ENCODE assay signal across 10 cellular contexts in genomic region chr18:29191263-29191662, GRCh38.
DNase-seq lines count a peak whose midpoint lies in the region; TF ChIP-seq lines count a peak whose summit lies in the region.
"Had no signal": no experiment of that assay in that cellular context is flagged by ENCODE, and none has a peak within 500 bp of the region (broad histone marks: within the 10 kb centered on the region; RNA-seq: fewer than 3 reads in every experiment).

No MANE protein-coding gene starts in this region.

- DNase-seq in AG20443 (ENCODE audit: low spot score): peak; percentile 47
- DNase-seq in HPDE6-E6E7 (ENCODE audit: extremely low spot score): peak; percentile 14
- DNase-seq in iPS-NIHi7 (ENCODE audit: extremely low spot score): peak; percentile 63
- DNase-seq in NCI-H1417 treated with DMSO at 0.1 percent for 48 hours (lab: John Stamatoyannopoulos, UW): no peak
- DNase-seq in HuH-7.5 (ENCODE audit: low spot score): no peak
- DNase-seq in activated CD4-positive, CD25-positive, alpha-beta regulatory T cell treated with anti-CD3 and anti-CD28 coated beads, Interleukin-2, amount 50 U/mL, for 72 hours: no peak
- no peak for DNase-seq in activated gamma-delta T cell treated with Interleukin-2 at 50 U/mL for 16 hours
- DNase-seq: erythroblast, testis had no signal

- H3K27ac ChIP-seq in VCaP: no peak overlapping the region
- H3K27ac ChIP-seq: testis had no signal

- peak; percentile 42 for TF ChIP-seq CTCF in VCaP (conservative IDR thresholded peaks at IDR 0.05)

Comparison
In these comparisons a context has a peak if more than half of its experiments do, and no peak if none do; other contexts are left out.
1. DNase-seq: peak in AG20443 (single experiment), HPDE6-E6E7 (single experiment) and iPS-NIHi7 (single experiment); none in NCI-H1417 treated with DMSO at 0.1 percent for 48 hours (single experiment), HuH-7.5 (single experiment), activated CD4-positive, CD25-positive, alpha-beta regulatory T cell treated with anti-CD3 and anti-CD28 coated beads, Interleukin-2, amount 50 U/mL, for 72 hours (single experiment) and activated gamma-delta T cell treated with Interleukin-2 at 50 U/mL for 16 hours (single experiment).